ENCODE assay signal across 7 cellular contexts in the genomic region with DNA sequence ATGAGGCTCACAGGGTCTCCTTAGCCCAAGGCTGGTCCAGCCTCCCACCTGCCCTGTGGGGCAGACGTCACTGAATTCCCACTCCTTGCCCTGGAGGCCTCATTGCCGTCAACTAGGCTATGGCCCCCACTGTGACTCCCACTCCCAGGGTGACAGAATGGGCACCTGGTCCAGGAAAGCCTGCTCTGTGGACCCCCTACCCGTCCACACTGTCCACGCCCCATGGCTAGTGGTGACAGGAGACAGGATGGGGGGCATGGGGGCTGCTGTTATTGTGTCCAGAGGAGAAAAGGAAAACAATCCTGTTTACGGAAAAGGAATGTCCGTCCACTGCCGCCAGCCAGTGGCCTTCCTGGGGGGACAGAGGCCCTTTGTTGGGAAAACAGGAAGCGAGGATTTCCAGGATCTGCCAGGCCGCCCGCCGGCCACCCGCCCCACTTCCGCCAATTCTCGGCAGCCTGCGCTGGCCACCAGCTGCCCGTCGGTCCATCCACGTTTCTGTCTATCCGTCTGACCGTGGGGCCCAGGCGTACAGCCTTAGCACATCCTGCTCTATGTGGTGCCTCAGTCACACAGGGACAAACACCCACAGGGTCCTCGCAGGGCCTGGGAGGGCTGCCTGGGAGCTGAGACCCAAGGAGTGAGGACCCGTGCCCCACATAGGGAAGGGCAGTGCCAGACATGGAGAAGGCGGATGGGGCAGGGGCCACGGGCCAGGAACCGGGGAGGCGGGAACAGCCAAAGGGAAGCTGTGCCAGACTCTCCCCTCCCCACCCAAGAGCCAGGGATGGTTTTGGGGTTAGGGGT. TPM values are rescaled to one million over a fixed set of nuclear protein-coding genes. Genes with fewer than 3 reads are reported as not detected.
DNase-seq lines count a peak whose midpoint lies in the region; ATAC-seq and TF ChIP-seq lines count a peak whose summit lies in the region.

No MANE protein-coding gene starts in this region.

- 83% methylated on average over 22 of the region's 27 CpGs for WGBS in mesenchymal stem cell
- WGBS in thyroid gland, 2 donors, result 83 to 87% methylated on average over 20 to 27 of the region's 27 CpGs

- H3K14ac ChIP-seq in mesenchymal stem cell (ENCODE audit: low read length in 2 of 2), result peak overlapping the region in 1 of 2 experiments; percentile 89

- no peak overlapping the region for H2AK5ac ChIP-seq in mesenchymal stem cell (ENCODE audit: low read length, severe bottlenecking)

- H3K4me1 ChIP-seq in mesenchymal stem cell (ENCODE audit: control insufficient read depth, insufficient read depth, low read depth, low read length) (peaks cover 34% of the 10 kb centered on the region), thyroid gland (peaks cover 35 to 53% of the 10 kb centered on the region in 2 donors)

- H2AFZ ChIP-seq in mesenchymal stem cell (ENCODE audit: low read depth, low read length), result no peak overlapping the region

- in situ Hi-C loops in SK-MEL-5 (cut with HindIII; ENCODE audit: low pct_unique_long_range_greater_than_20kb, low sequenced_read_pairs), result no loop called here

- peak overlapping the region in 1 of 2 experiments; percentile 51 for H3K18ac ChIP-seq in mesenchymal stem cell (ENCODE audit: low read depth in 1 of 2, low read length in 2 of 2)

- peak overlapping the region; percentile 6 for H2BK15ac ChIP-seq in mesenchymal stem cell (ENCODE audit: low read depth, poor library complexity, severe bottlenecking)

- no peak overlapping the region for H2BK5ac ChIP-seq in mesenchymal stem cell (ENCODE audit: low read depth, low read length, poor library complexity, severe bottlenecking)

- peaks cover 0 to 5% of the 10 kb centered on the region in 2 experiments for H3K36me3 ChIP-seq in mesenchymal stem cell (ENCODE audit: control insufficient read depth in 1 of 2, insufficient read depth in 2 of 2, low read depth in 1 of 2, low read length in 2 of 2)
- H3K36me3 ChIP-seq in thyroid gland, result no peaks in the 10 kb centered on the region

- no peak for TF ChIP-seq POLR2A in thyroid gland (IDR thresholded peaks at IDR 0.05)

- no peak overlapping the region for H3K23ac ChIP-seq in mesenchymal stem cell (ENCODE audit: low read length in 2 of 2)

- no peaks in the 10 kb centered on the region for H3K79me1 ChIP-seq in mesenchymal stem cell (replicated peaks; ENCODE audit: low read length, poor library complexity, severe bottlenecking)

- H4K91ac ChIP-seq in mesenchymal stem cell (ENCODE audit: low read length), result peak overlapping the region; percentile 36

- intact Hi-C loops in thyroid gland (cut with DNase I), result no loop called here

- no peak overlapping the region for H3K9ac ChIP-seq in mesenchymal stem cell (ENCODE audit: low read length)

- DNase-seq in SK-MEL-5 (ENCODE audit: low read depth, low spot score) (peak; percentile 85), epidermal melanocyte (ENCODE audit: insufficient read length, low spot score) (peak; percentile 80), mesenchymal stem cell (no peak), thyroid gland (peak; percentile 26 to 32), NCI-H1694 treated with DMSO at 0.1 percent for 48 hours (lab: John Stamatoyannopoulos, UW) (no peak), NCI-H524 treated with DMSO at 0.1 percent for 48 hours (lab: John Stamatoyannopoulos, UW) (no peak)

- H3K4me3 ChIP-seq in mesenchymal stem cell (ENCODE audit: insufficient read depth in 1 of 2, low read depth in 1 of 2, low read length in 2 of 2), result no peak overlapping the region
- H3K4me3 ChIP-seq in thyroid gland (replicated peaks in 1 of 3), result no peak overlapping the region

- H2BK12ac ChIP-seq in mesenchymal stem cell (ENCODE audit: low read length in 2 of 2), result peak overlapping the region; percentile 20 to 72

- no peak for ATAC-seq in GM21786 (IDR thresholded peaks at IDR 0.05; ENCODE audit: unreplicated experiment)

- H3K4ac ChIP-seq in mesenchymal stem cell (ENCODE audit: low read depth in 1 of 2, low read length in 2 of 2), result peak overlapping the region in 1 of 2 experiments; percentile 20

- no peak overlapping the region for H3K4me2 ChIP-seq in mesenchymal stem cell (ENCODE audit: low read length, poor library complexity, severe bottlenecking)

- TF ChIP-seq CTCF in thyroid gland (IDR thresholded peaks at IDR 0.05), result no peak

- no peak overlapping the region for H3K27ac ChIP-seq in mesenchymal stem cell (ENCODE audit: low read length, poor library complexity, severe bottlenecking)
- H3K27ac ChIP-seq in thyroid gland, result peak overlapping the region; percentile 96 to 99 (median 96)

- peak overlapping the region; percentile 42 for H2BK120ac ChIP-seq in mesenchymal stem cell (ENCODE audit: low read depth, low read length)

- H3K9me3 ChIP-seq in mesenchymal stem cell (ENCODE audit: control insufficient read depth, low read length) (no peaks in the 10 kb centered on the region), thyroid gland (no peaks in the 10 kb centered on the region)

- H3K27me3 ChIP-seq in mesenchymal stem cell (ENCODE audit: control insufficient read depth in 1 of 2, insufficient read depth in 1 of 2, low read length in 2 of 2) (no peaks in the 10 kb centered on the region), thyroid gland (no peaks in the 10 kb centered on the region)

- no peak overlapping the region for H4K8ac ChIP-seq in mesenchymal stem cell (ENCODE audit: low read length)

RNA-seq across cellular contexts. Expression of a gene that starts 19.5 kb away (rescaled TPM):
- 145 and 162 TPM in 2 replicates for total RNA-seq in SK-MEL-5 (2014; rRNA removed; shearing (Covaris generic))
- 219 and 248 TPM in 2 replicates for polyA plus RNA-seq in SK-MEL-5 (2015; cell fraction: cytosol; rRNA removed)
- polyA plus RNA-seq in SK-MEL-5 (2015; cell fraction: nucleus; rRNA removed), result 178 and 199 TPM in 2 replicates
- polyA plus RNA-seq in mesenchymal stem cell (2013, experiment 1 of 2), result 37.9 TPM
- polyA plus RNA-seq in mesenchymal stem cell (2013, experiment 2 of 2), result 35.8 TPM
- total RNA-seq in thyroid gland, result 100 to 1,000 TPM in 3 of 4 donors, 10 to 100 TPM in 1; 50.3 to 244 (median 154) TPM

RNA-seq across cellular contexts. Expression of a gene that starts 19.7 kb away (rescaled TPM):
- 19.7 and 22.8 TPM in 2 replicates for total RNA-seq in SK-MEL-5 (2014; rRNA removed; shearing (Covaris generic))
- 26.3 and 32.7 TPM in 2 replicates for polyA plus RNA-seq in SK-MEL-5 (2015; cell fraction: cytosol; rRNA removed)
- polyA plus RNA-seq in SK-MEL-5 (2015; cell fraction: nucleus; rRNA removed), result 30.1 and 33.4 TPM in 2 replicates
- polyA plus RNA-seq in mesenchymal stem cell (2013, experiment 1 of 2), result 20.9 TPM
- 21.2 TPM for polyA plus RNA-seq in mesenchymal stem cell (2013, experiment 2 of 2)
- 10 to 100 TPM; 25.5 to 60.5 (median 52.2) TPM for total RNA-seq in thyroid gland

RNA-seq across cellular contexts. Expression of a gene that starts 22.6 kb away (rescaled TPM):
- total RNA-seq in SK-MEL-5 (2014; rRNA removed; shearing (Covaris generic)), result 108 and 120 TPM in 2 replicates
- 176 and 178 TPM in 2 replicates for polyA plus RNA-seq in SK-MEL-5 (2015; cell fraction: cytosol; rRNA removed)
- 212 and 310 TPM in 2 replicates for polyA plus RNA-seq in SK-MEL-5 (2015; cell fraction: nucleus; rRNA removed)
- polyA plus RNA-seq in mesenchymal stem cell (2013, experiment 1 of 2), result 18.5 TPM
- 17.6 TPM for polyA plus RNA-seq in mesenchymal stem cell (2013, experiment 2 of 2)
- total RNA-seq in thyroid gland, result 100 to 1,000 TPM in 1 of 4 donors, 10 to 100 TPM in 3; 45.4 to 108 (median 73.2) TPM

Comparison
In these comparisons a context has a peak if more than half of its experiments do, and no peak if none do; other contexts are left out.
1. DNase-seq: peak in SK-MEL-5 (single experiment), epidermal melanocyte (single experiment) and thyroid gland (2 of 2); none in mesenchymal stem cell (single experiment), NCI-H1694 treated with DMSO at 0.1 percent for 48 hours (single experiment) and NCI-H524 treated with DMSO at 0.1 percent for 48 hours (single experiment).